ENCODE assay signal across 8 cellular contexts in the genomic region with DNA sequence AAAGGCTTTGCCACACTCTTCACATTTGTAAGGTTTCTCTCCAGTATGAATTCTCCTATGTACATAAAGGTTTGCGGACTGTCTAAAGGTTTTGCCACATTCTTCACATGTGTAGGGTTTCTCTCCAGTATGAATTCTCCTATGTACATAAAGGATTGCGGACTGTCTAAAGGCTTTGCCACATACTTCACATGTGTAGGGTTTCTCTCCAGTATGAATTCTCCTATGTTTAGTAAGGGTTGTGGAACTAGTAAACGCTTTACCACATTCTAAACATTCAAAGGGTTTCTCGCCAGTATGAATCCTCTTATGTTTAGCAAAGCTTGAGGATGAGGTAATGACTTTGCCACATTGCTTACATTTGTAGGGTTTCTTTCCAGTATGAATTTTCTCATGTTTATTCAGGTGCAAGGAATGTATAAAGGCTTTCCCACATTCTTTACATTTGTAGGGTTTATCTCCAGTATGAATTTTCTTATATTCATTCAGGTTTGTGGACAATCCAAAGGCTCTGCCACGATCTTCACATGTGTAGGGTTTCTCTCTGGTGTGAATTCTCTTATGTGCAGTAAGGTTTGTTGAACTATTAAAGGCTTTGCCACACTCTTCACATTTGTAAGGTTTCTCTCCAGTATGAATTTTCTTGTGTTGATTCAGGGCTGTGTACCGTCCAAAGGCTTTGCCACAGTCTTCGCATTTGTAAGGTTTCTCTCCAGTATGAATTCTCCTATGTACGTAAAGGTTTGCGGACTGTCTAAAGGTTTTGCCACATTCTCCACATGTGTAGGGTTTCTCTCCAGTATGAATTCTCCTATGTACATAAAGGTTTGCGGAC. TPM values are rescaled to one million over a fixed set of nuclear protein-coding genes. Genes with fewer than 3 reads are reported as not detected.
A peak's percentile ranks its signal among the peaks of the same experiment; 100 is the strongest.
DNase-seq lines count a peak whose midpoint lies in the region; ATAC-seq, FAIRE-seq and TF ChIP-seq lines count a peak whose summit lies in the region.
"Not testable (repeated sequence)": the region's sequence is repeated elsewhere in the genome, so short reads cannot be mapped to it uniquely, and the experiment has no call there.

No MANE protein-coding gene starts in this region.

- H2AFZ ChIP-seq in hepatocyte: not testable (repeated sequence)

- ATAC-seq in A549; activated T-helper 17 cell treated with anti-CD3 and anti-CD28 coated beads, Interleukin-2, amount 50 U/mL, for 72 hours (replicated peaks): not testable (repeated sequence)

- H3K9me3 Mint-ChIP-seq in activated T-helper 17 cell treated with anti-CD3 and anti-CD28 coated beads, Interleukin-2, amount 50 U/mL, for 72 hours: peaks cover 35% of the 10 kb centered on the region
- H3K9me3 Mint-ChIP-seq in MCF 10A (ENCODE audit: unreplicated experiment): peaks cover 25% of the 10 kb centered on the region

- not testable (repeated sequence) for H3K27ac ChIP-seq in A549; hepatocyte; mucosa of rectum (ENCODE audit: low read depth in 2 of 2, low read length in 2 of 2); skeletal muscle tissue (ENCODE audit: low read depth, low read length)

- not testable (repeated sequence) for BruUV-seq in MCF 10A (replicated peaks; lab: Mats Ljungman, UMichigan)

- H3K4me1 ChIP-seq in A549; hepatocyte (ENCODE audit: insufficient read depth); mucosa of rectum (ENCODE audit: control insufficient read depth in 2 of 2, insufficient read depth in 2 of 2, low read length in 2 of 2); skeletal muscle tissue (ENCODE audit: control insufficient read depth in 3 of 3, insufficient read depth in 3 of 3, low read length in 3 of 3): not testable (repeated sequence)

- 82% methylated on average over 10 of the region's 10 CpGs for WGBS in A549 (ENCODE audit: missing lambda C conversion rate)
- 99% methylated on average over 10 of the region's 10 CpGs for whole genome bisulfite sequencing in hepatocyte (ENCODE audit: low lambda C conversion rate, missing lambda C conversion rate)

- H3K4me3 Mint-ChIP-seq in activated T-helper 17 cell treated with anti-CD3 and anti-CD28 coated beads, Interleukin-2, amount 50 U/mL, for 72 hours; MCF 10A (ENCODE audit: unreplicated experiment): not testable (repeated sequence)

- H3K27me3 ChIP-seq in hepatocyte; mucosa of rectum (ENCODE audit: control insufficient read depth in 2 of 2, insufficient read depth in 2 of 2, low read length in 2 of 2); skeletal muscle tissue (ENCODE audit: control insufficient read depth in 3 of 3, insufficient read depth in 3 of 3, low read length in 3 of 3): not testable (repeated sequence)

- not testable (repeated sequence) for H3K9me2 ChIP-seq in hepatocyte (replicated peaks; ENCODE audit: insufficient read depth)

- not testable (repeated sequence) for DNase-seq in A549 (ENCODE audit: low read depth in 1 of 2, low spot score in 1 of 2); MCF 10A (ENCODE audit: unreplicated experiment); hepatocyte (ENCODE audit: low spot score)
- peak; percentile 47 for DNase-seq in DMS53 (lab: John Stamatoyannopoulos, UW)

- TF ChIP-seq EP300 in A549 (IDR thresholded peaks at IDR 0.05); Ishikawa (IDR thresholded peaks at IDR 0.05; ENCODE audit: borderline replicate concordance): not testable (repeated sequence)

- H3K36me3 Mint-ChIP-seq in activated T-helper 17 cell treated with anti-CD3 and anti-CD28 coated beads, Interleukin-2, amount 50 U/mL, for 72 hours (ENCODE audit: low read depth): peaks cover 63% of the 10 kb centered on the region
- H3K36me3 Mint-ChIP-seq in MCF 10A (ENCODE audit: insufficient read depth, unreplicated experiment): peaks cover 82% of the 10 kb centered on the region

- POLR2A ChIA-PET in A549 (lab: Yijun Ruan, JAX); MCF 10A (lab: Yijun Ruan, JAX): not testable (repeated sequence)

- H3K79me2 ChIP-seq in hepatocyte: peaks cover 36% of the 10 kb centered on the region

- TF ChIP-seq CTCF in A549 (IDR thresholded peaks at IDR 0.05); MCF 10A (IDR thresholded peaks at IDR 0.05; ENCODE audit: unreplicated experiment); hepatocyte (IDR thresholded peaks at IDR 0.05; ENCODE audit: poor library complexity): not testable (repeated sequence)

- H3K4me2 ChIP-seq in A549, hepatocyte: not testable (repeated sequence)

- not testable (repeated sequence) for H3K4me1 Mint-ChIP-seq in activated T-helper 17 cell treated with anti-CD3 and anti-CD28 coated beads, Interleukin-2, amount 50 U/mL, for 72 hours; MCF 10A (ENCODE audit: insufficient read depth, unreplicated experiment)

- peaks cover 33% of the 10 kb centered on the region for H3K36me3 ChIP-seq in hepatocyte (replicated peaks; ENCODE audit: insufficient read depth, low read depth)
- H3K36me3 ChIP-seq in mucosa of rectum (ENCODE audit: control insufficient read depth in 2 of 2, insufficient read depth in 2 of 2, low read length in 2 of 2): peaks cover 16 to 24% of the 10 kb centered on the region in 2 donors
- peaks cover 17% of the 10 kb centered on the region in 3 donors for H3K36me3 ChIP-seq in skeletal muscle tissue (ENCODE audit: control insufficient read depth in 3 of 3, insufficient read depth in 3 of 3, low read length in 3 of 3)

- H3K27me3 Mint-ChIP-seq in activated T-helper 17 cell treated with anti-CD3 and anti-CD28 coated beads, Interleukin-2, amount 50 U/mL, for 72 hours; MCF 10A (ENCODE audit: insufficient read depth, unreplicated experiment): not testable (repeated sequence)

- not testable (repeated sequence) for H4K20me1 ChIP-seq in hepatocyte (ENCODE audit: insufficient read depth, poor library complexity, severe bottlenecking)

- TF ChIP-seq RAD21 in A549 (conservative IDR thresholded peaks at IDR 0.05 in 1 of 2, IDR thresholded peaks at IDR 0.05 in 1 of 2); Ishikawa (IDR thresholded peaks at IDR 0.05; ENCODE audit: low read depth): not testable (repeated sequence)

- intact Hi-C loops in MCF 10A (cut with micrococcal nuclease): not testable (repeated sequence)

- FAIRE-seq in A549 (lab: Jason Lieb, UNC): peak; percentile 74

- H3K9me3 ChIP-seq in A549 (peaks cover 99% of the 10 kb centered on the region), hepatocyte (ENCODE audit: low read depth) (peaks cover 98% of the 10 kb centered on the region), mucosa of rectum (ENCODE audit: control insufficient read depth in 2 of 2, low read length in 2 of 2) (peaks cover 62 to 90% of the 10 kb centered on the region in 2 donors), skeletal muscle tissue (ENCODE audit: control insufficient read depth in 3 of 3, low read length in 3 of 3) (peaks cover 50 to 67% (median 54%) of the 10 kb centered on the region in 3 donors)

- H3K4me3 ChIP-seq in A549: not testable (repeated sequence)
- H3K4me3 ChIP-seq in hepatocyte (peak overlapping the region; percentile 28), mucosa of rectum (ENCODE audit: low read length in 2 of 2) (peak overlapping the region; percentile 7 to 49), skeletal muscle tissue (ENCODE audit: low read length in 3 of 3) (peak overlapping the region; percentile 3 to 45 (median 16))

- H3K27ac Mint-ChIP-seq in activated T-helper 17 cell treated with anti-CD3 and anti-CD28 coated beads, Interleukin-2, amount 50 U/mL, for 72 hours: peak overlapping the region; percentile 58
- peak overlapping the region; percentile 17 for H3K27ac Mint-ChIP-seq in MCF 10A (ENCODE audit: low read depth, unreplicated experiment)

- CTCF ChIA-PET in A549 (lab: Yijun Ruan, JAX): not testable (repeated sequence)
- CTCF ChIA-PET in MCF 10A (lab: Yijun Ruan, JAX): interaction anchor here (0.6 kb wide), 1 partner anchor 156 kb away, joined by 3 read pairs; no protein-coding TSS in a partner anchor

- not testable (repeated sequence) for TF ChIP-seq POLR2A in A549 (IDR thresholded peaks at IDR 0.05; ENCODE audit: low read length)

- H3K9ac ChIP-seq in mucosa of rectum (ENCODE audit: low read depth in 1 of 2, low read length in 2 of 2); skeletal muscle tissue (ENCODE audit: low read depth in 1 of 3, low read length in 3 of 3): not testable (repeated sequence)

TF ChIP-seq in A549, 52 proteins besides CTCF, POLR2A, EP300 and RAD21:
- peak; percentile 28; the same call in 1 of the 2 replicates for TF ChIP-seq GATA3 (IDR thresholded peaks at IDR 0.05; ENCODE audit: borderline replicate concordance)

RNA-seq across cellular contexts. Expression of gene ZNF721, which starts 56.1 kb away (rescaled TPM):
- polyA plus RNA-seq in A549 (2011; rRNA removed) (13.6 and 19.7 TPM in 2 replicates), A549 (2017; fragmentation: RNase III; extraction: RNeasy Plus Mini Kit Qiagen cat#74134 plus additional on column Dnase treatment) (19.0 to 19.7 TPM (median 19.5 TPM) in 3 replicates), hepatocyte (13.2 and 15.0 TPM in 2 replicates)
- 4.7 and 5.1 TPM in 2 replicates for polyA plus RNA-seq in A549 (2012; cell fraction: cytosol; rRNA removed)
- 2.3 and 3.5 TPM in 2 replicates for polyA plus RNA-seq in A549 (2012; cell fraction: nucleus; rRNA removed)
- polyA minus RNA-seq in A549 (2011; rRNA and poly(A)+ RNA removed): 10.5 and 11.6 TPM in 2 replicates
- total RNA-seq in activated T-helper 17 cell treated with anti-CD3 and anti-CD28 coated beads, Interleukin-2, amount 50 U/mL, for 72 hours: 10 to 100 TPM; 23.4 to 35.4 TPM
- total RNA-seq in MCF 10A (2022) (37.8 and 41.2 TPM in 2 replicates), hepatocyte (16.3 and 21.6 TPM in 2 replicates), skeletal muscle tissue (8.4 TPM)

RNA-seq across cellular contexts. Expression of gene PIGG, which starts 56.1 kb away (rescaled TPM):
- polyA plus RNA-seq in A549 (2011; rRNA removed) (42.7 and 49.3 TPM in 2 replicates), A549 (2017; fragmentation: RNase III; extraction: RNeasy Plus Mini Kit Qiagen cat#74134 plus additional on column Dnase treatment) (25.6 to 28.2 TPM (median 27.5 TPM) in 3 replicates), hepatocyte (46.9 and 58.1 TPM in 2 replicates)
- polyA plus RNA-seq in A549 (2012; cell fraction: cytosol; rRNA removed): 18.8 and 20.5 TPM in 2 replicates
- 72.1 and 76.4 TPM in 2 replicates for polyA plus RNA-seq in A549 (2012; cell fraction: nucleus; rRNA removed)
- 50.5 and 55.4 TPM in 2 replicates for polyA minus RNA-seq in A549 (2011; rRNA and poly(A)+ RNA removed)
- 10 to 100 TPM; 50.7 to 66.9 TPM for total RNA-seq in activated T-helper 17 cell treated with anti-CD3 and anti-CD28 coated beads, Interleukin-2, amount 50 U/mL, for 72 hours
- total RNA-seq in MCF 10A (2022) (74.5 and 85.7 TPM in 2 replicates), hepatocyte (26.6 and 28.3 TPM in 2 replicates), skeletal muscle tissue (27.1 TPM)
